Comparison of ENCODE assay signal across 2 cellular contexts in the genomic region with DNA sequence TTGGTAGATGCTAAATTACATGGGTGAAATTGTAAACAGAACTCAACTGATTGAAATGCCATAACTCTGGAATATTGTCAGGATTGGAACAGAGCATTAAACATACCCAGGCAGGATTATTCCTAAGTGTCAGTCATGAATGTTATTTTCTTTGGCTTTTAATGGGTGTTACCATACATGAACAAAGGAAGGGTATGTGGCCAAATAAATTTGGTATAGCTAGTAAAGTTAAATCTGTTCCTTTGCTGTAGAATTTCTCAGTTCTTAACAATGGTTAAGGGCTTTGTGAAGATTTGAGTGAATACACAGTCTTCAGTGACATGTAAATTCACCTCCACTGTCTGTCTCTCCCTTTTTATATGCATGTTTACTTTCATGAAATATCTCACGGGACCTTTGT.
"Had no signal": no experiment of that assay in that cellular context is flagged by ENCODE, and none has a peak within 500 bp of the region (broad histone marks: within the 10 kb centered on the region; RNA-seq: fewer than 3 reads in every experiment).

No MANE protein-coding gene starts in this region.

- DNase-seq: IMR-90, KBM-7 had no signal
